In the genomic region with DNA sequence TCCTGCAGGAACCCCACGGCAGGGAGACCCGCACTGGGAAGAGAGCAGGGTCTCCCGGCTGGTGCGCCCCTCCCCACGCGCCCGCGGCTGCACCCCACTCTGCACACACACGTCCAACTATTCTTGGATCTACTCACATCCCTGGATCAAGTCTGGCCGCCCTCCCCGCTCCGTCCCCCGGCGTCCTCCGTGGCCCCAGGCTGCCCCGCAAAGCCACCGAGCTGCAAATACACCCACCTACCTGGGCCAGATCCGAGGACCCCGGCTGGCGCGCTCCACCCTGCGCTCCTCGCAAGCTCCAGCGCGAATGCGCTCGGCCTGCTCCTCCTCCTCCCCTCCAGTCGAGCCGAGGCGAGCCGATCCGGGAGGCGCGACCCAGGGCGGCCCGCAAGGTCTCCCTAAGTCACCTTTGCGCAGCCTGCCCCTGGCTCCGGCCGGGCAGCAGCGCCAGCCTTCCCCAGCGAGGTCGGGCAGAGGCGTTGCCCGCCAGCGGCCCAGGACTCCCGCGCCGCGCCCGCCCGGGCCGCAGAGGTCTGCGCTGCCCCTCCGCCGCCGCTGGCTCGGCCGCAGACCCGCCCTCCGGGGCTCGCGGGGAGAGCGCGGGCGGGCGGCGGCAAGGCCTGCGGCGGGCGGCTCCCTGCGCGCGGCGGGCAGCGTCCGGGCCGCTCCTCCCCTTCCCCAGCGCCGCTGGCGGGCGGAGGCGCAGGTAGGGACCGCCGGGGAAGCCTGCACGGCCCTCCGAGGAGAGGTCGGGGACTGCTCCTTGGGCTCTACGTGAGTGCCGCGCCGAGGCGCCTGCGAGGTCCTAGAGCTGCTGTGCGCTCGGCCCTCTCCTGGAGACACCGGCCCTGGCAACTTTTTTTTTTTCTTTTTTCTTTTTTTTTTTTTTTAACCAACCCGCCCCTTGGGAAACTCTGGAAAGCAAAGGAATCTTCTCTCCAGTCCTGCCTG, we compare ENCODE assay signal across 8 cellular contexts.
DNase-seq lines count a peak whose midpoint lies in the region; ATAC-seq and TF ChIP-seq lines count a peak whose summit lies in the region.

No MANE protein-coding gene starts in this region.

- H2AFZ ChIP-seq in GM23338 = peak overlapping the region; percentile 61

- H3K4me1 Mint-ChIP-seq in GM23338 = peaks cover 31% of the 10 kb centered on the region

- intact Hi-C loops in ascending aorta (cut with DNase I) = loop anchor here (1.0 to 5.0 kb wide), 5 partner anchors 54 to 156 kb away; partner anchors contain the start of genes IMPACT and OSBPL1A
- intact Hi-C loops in left ventricle myocardium superior (cut with micrococcal nuclease) = no loop called here
- intact Hi-C loops in ovary (cut with DNase I) = no loop called here

- H3K36me3 ChIP-seq in GM23338 (ENCODE audit: insufficient read depth) = no peaks in the 10 kb centered on the region
- no peaks in the 10 kb centered on the region for H3K36me3 ChIP-seq in ascending aorta
- H3K36me3 ChIP-seq in ovary = no peaks in the 10 kb centered on the region

- H3K4me2 ChIP-seq in GM23338 = peak overlapping the region; percentile 83

- no peaks in the 10 kb centered on the region for H3F3A ChIP-seq in GM23338 (replicated peaks; ENCODE audit: low read depth)

- TF ChIP-seq EP300 in ovary (IDR thresholded peaks at IDR 0.05) = no peak

- peaks cover 7% of the 10 kb centered on the region for H3K27me3 Mint-ChIP-seq in GM23338 (ENCODE audit: insufficient read depth, low read depth, poor library complexity)

- no peaks in the 10 kb centered on the region for H3K9me3 Mint-ChIP-seq in GM23338

- H4K20me1 ChIP-seq in GM23338 (replicated peaks; ENCODE audit: insufficient read depth) = no peaks in the 10 kb centered on the region

- peak; percentile 9 to 91 (median 68) for DNase-seq in C1 segment of cervical spinal cord (lab: John Stamatoyannopoulos, UW)
- DNase-seq in GM23338 (ENCODE audit: low spot score) = peak; percentile 94
- DNase-seq in NCI-H510A treated with DMSO at 0.1 percent for 48 hours (lab: John Stamatoyannopoulos, UW) = peak; percentile 42
- peak in 1 of 2 donors; percentile 78 for DNase-seq in ascending aorta (ENCODE audit: low spot score in 2 of 2)
- DNase-seq in left ventricle myocardium superior = peak; percentile 88
- DNase-seq in ovary = peak; percentile 68 to 83 (median 74)
- no peak for DNase-seq in inferior parietal cortex (ENCODE audit: extremely low spot score)

- TF ChIP-seq CTCF in GM23338 (conservative IDR thresholded peaks at IDR 0.05; ENCODE audit: low read depth in 2 of 2) = peak; percentile 10 to 20; a peak in 1 of 4 replicates
- TF ChIP-seq CTCF in ascending aorta (IDR thresholded peaks at IDR 0.05) = peak in 2 of 3 experiments; percentile 14 to 23
- peak in 1 of 3 donors; percentile 32 for TF ChIP-seq CTCF in ovary (IDR thresholded peaks at IDR 0.05)

- H3K4me1 ChIP-seq in GM23338 (ENCODE audit: insufficient read depth) (peaks cover 20% of the 10 kb centered on the region), ascending aorta (peaks cover 0 to 7% of the 10 kb centered on the region in 2 donors), ovary (ENCODE audit: insufficient read depth) (peaks cover 1% of the 10 kb centered on the region)

- TF ChIP-seq POLR2A in ovary (IDR thresholded peaks at IDR 0.05) = no peak

- H3K4me3 ChIP-seq in GM23338 (peak overlapping the region; percentile 75), ascending aorta (peak overlapping the region; percentile 84 to 95), ovary (peak overlapping the region; percentile 57)

- ATAC-seq in GM23338 (peak; percentile 87), left ventricle myocardium superior (peak; percentile 87), GM21367 (IDR thresholded peaks at IDR 0.05; ENCODE audit: unreplicated experiment) (no peak)

- H3K79me2 ChIP-seq in GM23338 (replicated peaks; ENCODE audit: insufficient read depth) = peaks cover 42% of the 10 kb centered on the region

- H3K27ac ChIP-seq in GM23338 (ENCODE audit: low read depth) (no peak overlapping the region), ascending aorta (peak overlapping the region; percentile 68 to 89), ovary (peak overlapping the region; percentile 89 to 94)

- H3K4me3 Mint-ChIP-seq in GM23338 = peak overlapping the region; percentile 85

- peaks cover 9% of the 10 kb centered on the region for H3K36me3 Mint-ChIP-seq in GM23338 (ENCODE audit: low read depth)

- 1% methylated on average over 78 to 97 of the region's 97 CpGs for WGBS in ovary, 3 donors

- H3K9me2 ChIP-seq in GM23338 (ENCODE audit: insufficient read depth) = no peaks in the 10 kb centered on the region

- H3K27me3 ChIP-seq in GM23338 (ENCODE audit: insufficient read depth) = no peaks in the 10 kb centered on the region
- H3K27me3 ChIP-seq in ascending aorta = no peaks in the 10 kb centered on the region
- no peaks in the 10 kb centered on the region for H3K27me3 ChIP-seq in ovary

- peak overlapping the region; percentile 47; the same call in 1 of the 2 replicates for H3K27ac Mint-ChIP-seq in GM23338

- H3K9me3 ChIP-seq in ascending aorta (no peaks in the 10 kb centered on the region), ovary (no peaks in the 10 kb centered on the region)

TF ChIP-seq in GM23338, 12 proteins besides CTCF, POLR2A, EP300 and RAD21 (continues in another document):
- TF ChIP-seq NANOG (IDR thresholded peaks at IDR 0.05; ENCODE audit: borderline replicate concordance) (no peak), EZH2 (IDR thresholded peaks at IDR 0.05; ENCODE audit: low read depth, unreplicated experiment) (no peak), ZNF114 (CRISPR knock-in tag; IDR thresholded peaks at IDR 0.05) (no peak), CREB1 (CRISPR knock-in tag; IDR thresholded peaks at IDR 0.05; ENCODE audit: low read depth) (0 out of 2 replicates have a peak, but pooled peaks have one; percentile 17), ZNF462 (CRISPR knock-in tag; IDR thresholded peaks at IDR 0.05) (0 out of 2 replicates have a peak, but pooled peaks have one; percentile 22), EZH2phosphoT487 (IDR thresholded peaks at IDR 0.05; ENCODE audit: unreplicated experiment) (no peak), STAT1 (IDR thresholded peaks at IDR 0.05; ENCODE audit: unreplicated experiment) (no peak), JUNB (IDR thresholded peaks at IDR 0.05; ENCODE audit: unreplicated experiment) (no peak), POLR2AphosphoS5 (IDR thresholded peaks at IDR 0.05; ENCODE audit: low read depth) (0 out of 2 replicates have a peak, but pooled peaks have one; percentile 20)
